In the genomic region with DNA sequence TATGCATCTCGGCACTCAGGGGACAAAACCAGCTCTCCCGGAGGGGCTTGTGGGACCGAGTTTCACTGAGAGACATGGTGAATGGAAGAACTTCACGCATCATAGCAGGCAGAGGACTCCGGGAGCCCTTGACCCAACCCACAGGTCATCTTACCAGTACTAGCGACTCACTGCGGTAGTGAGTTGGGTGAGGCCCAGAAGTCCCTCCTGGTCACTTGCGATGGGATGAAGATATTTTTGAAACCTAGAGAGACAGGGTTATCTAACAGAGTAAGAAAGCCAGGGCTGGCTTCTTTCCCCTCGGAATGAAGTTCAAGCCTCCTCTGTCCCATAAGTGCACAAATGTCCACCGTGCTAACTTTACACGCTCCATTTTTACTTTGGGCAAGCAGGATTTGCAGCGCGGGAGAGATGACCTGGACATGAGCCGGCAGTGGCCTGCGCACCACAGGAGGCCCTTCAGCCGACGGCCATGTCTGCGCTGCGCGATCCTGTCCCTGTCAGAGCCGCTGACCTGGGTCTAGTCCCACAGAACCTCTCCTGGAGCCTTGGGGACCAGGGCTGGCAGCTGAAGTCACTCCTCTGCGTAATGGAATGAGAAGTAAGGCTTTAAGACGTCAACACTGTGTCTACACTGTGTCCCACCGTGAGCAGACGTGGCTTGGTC, we compare ENCODE assay signal across 23 cellular contexts. TPM values are rescaled to one million over a fixed set of nuclear protein-coding genes. Genes with fewer than 3 reads are reported as not detected.
DNase-seq lines count a peak whose midpoint lies in the region; ATAC-seq and TF ChIP-seq lines count a peak whose summit lies in the region.
"Had no signal": no experiment of that assay in that cellular context is flagged by ENCODE, and none has a peak within 500 bp of the region (broad histone marks: within the 10 kb centered on the region; RNA-seq: fewer than 3 reads in every experiment).

No MANE protein-coding gene starts in this region.

- no peaks in the 10 kb centered on the region for H3K4me1 Mint-ChIP-seq in activated naive CD4-positive, alpha-beta T cell treated with anti-CD3 and anti-CD28 coated beads, Interleukin-2, amount 10 ng/mL, durations not matched to agents 7 days and 5 days
- H3K4me1 Mint-ChIP-seq in activated naive CD4-positive, alpha-beta T cell treated with anti-CD3 and anti-CD28 coated beads for 36 hours (ENCODE audit: low read depth) = no peaks in the 10 kb centered on the region
- H3K4me1 Mint-ChIP-seq: activated B cell treated with CpG ODN at 0.5 μM for 24 hours had no signal

- ATAC-seq in lower lobe of right lung = no peak
- no peak for ATAC-seq in sciatic nerve
- ATAC-seq: activated T-cell treated with anti-CD3 and anti-CD28 coated beads, Interleukin-2, amount 50 U/mL, for 4 hours; gastroesophageal sphincter had no signal

- H3K9me3 ChIP-seq in ascending aorta = no peaks in the 10 kb centered on the region
- no peaks in the 10 kb centered on the region for H3K9me3 ChIP-seq in lower lobe of right lung
- H3K9me3 ChIP-seq: gastroesophageal sphincter, ovary, right atrium auricular region, uterus had no signal

- H3K36me3 ChIP-seq in ascending aorta (peaks cover 0 to 7% of the 10 kb centered on the region in 2 donors), lower lobe of right lung (peaks cover 3% of the 10 kb centered on the region)
- H3K36me3 ChIP-seq: ovary, right atrium auricular region, uterus had no signal

- H3K4me3 ChIP-seq in ascending aorta (no peak overlapping the region), lower lobe of right lung (no peak overlapping the region)
- H3K4me3 ChIP-seq: gastroesophageal sphincter, hepatocyte, ovary, right atrium auricular region, uterus had no signal

- no peaks in the 10 kb centered on the region for H3K27me3 Mint-ChIP-seq in activated naive CD4-positive, alpha-beta T cell treated with anti-CD3 and anti-CD28 coated beads, Interleukin-2, amount 10 ng/mL, durations not matched to agents 7 days and 5 days
- no peaks in the 10 kb centered on the region for H3K27me3 Mint-ChIP-seq in activated naive CD4-positive, alpha-beta T cell treated with anti-CD3 and anti-CD28 coated beads for 36 hours (ENCODE audit: low read depth)
- H3K27me3 Mint-ChIP-seq: activated B cell treated with CpG ODN at 0.5 μM for 24 hours; CD4-positive, alpha-beta T cell had no signal

- no peaks in the 10 kb centered on the region for H3K27me3 ChIP-seq in ascending aorta
- no peaks in the 10 kb centered on the region for H3K27me3 ChIP-seq in lower lobe of right lung (ENCODE audit: low read depth)
- H3K27me3 ChIP-seq: gastroesophageal sphincter, hepatocyte, ovary, right atrium auricular region, uterus had no signal

- H3K4me1 ChIP-seq in ascending aorta (peaks cover 6 to 22% of the 10 kb centered on the region in 2 donors), lower lobe of right lung (no peaks in the 10 kb centered on the region)
- H3K4me1 ChIP-seq: uterus had no signal

- no peak for TF ChIP-seq CTCF in ascending aorta (IDR thresholded peaks at IDR 0.05)
- no peak for TF ChIP-seq CTCF in lower lobe of right lung (IDR thresholded peaks at IDR 0.05)

- no peaks in the 10 kb centered on the region for H3K9me3 Mint-ChIP-seq in activated naive CD4-positive, alpha-beta T cell treated with anti-CD3 and anti-CD28 coated beads, Interleukin-2, amount 10 ng/mL, durations not matched to agents 7 days and 5 days
- no peaks in the 10 kb centered on the region for H3K9me3 Mint-ChIP-seq in activated naive CD4-positive, alpha-beta T cell treated with anti-CD3 and anti-CD28 coated beads for 36 hours
- H3K9me3 Mint-ChIP-seq: activated B cell treated with CpG ODN at 0.5 μM for 24 hours; activated T-cell treated with anti-CD3 and anti-CD28 coated beads, Interleukin-2, amount 50 U/mL, for 4 hours; CD4-positive, alpha-beta T cell had no signal

- H3K4me3 Mint-ChIP-seq in activated naive CD4-positive, alpha-beta T cell treated with anti-CD3 and anti-CD28 coated beads, Interleukin-2, amount 10 ng/mL, durations not matched to agents 7 days and 5 days = no peak overlapping the region
- H3K4me3 Mint-ChIP-seq in activated naive CD4-positive, alpha-beta T cell treated with anti-CD3 and anti-CD28 coated beads for 36 hours = no peak overlapping the region
- H3K4me3 Mint-ChIP-seq: activated B cell treated with CpG ODN at 0.5 μM for 24 hours; activated T-cell treated with anti-CD3 and anti-CD28 coated beads, Interleukin-2, amount 50 U/mL, for 4 hours; CD4-positive, alpha-beta T cell had no signal

- DNase-seq in activated naive CD4-positive, alpha-beta T cell treated with anti-CD3 and anti-CD28 coated beads, Interleukin-2, amount 10 ng/mL, durations not matched to agents 7 days and 5 days = no peak
- DNase-seq in activated naive CD4-positive, alpha-beta T cell treated with anti-CD3 and anti-CD28 coated beads for 36 hours = no peak
- DNase-seq in ascending aorta (ENCODE audit: low spot score in 2 of 2) (peak in 1 of 2 donors; percentile 58), lower lobe of right lung (peak; percentile 37), sciatic nerve (ENCODE audit: low spot score) (peak; percentile 49), NCI-H748 (lab: John Stamatoyannopoulos, UW; ENCODE audit: unreplicated experiment) (no peak), NCI-H1694 treated with DMSO at 0.1 percent for 48 hours (lab: John Stamatoyannopoulos, UW) (no peak), AG08396 (ENCODE audit: low spot score) (no peak)
- DNase-seq: 8988T; activated B cell treated with CpG ODN at 0.5 μM for 24 hours; activated T-cell treated with anti-CD3 and anti-CD28 coated beads, Interleukin-2, amount 50 U/mL, for 4 hours; CD4-positive, alpha-beta T cell; mesenchymal stem cell; NCI-H146; NCI-H446 treated with DMSO at 0.1 percent for 48 hours; ovary; RPMI8226; stimulated activated CD4-positive, alpha-beta T cell treated with anti-CD3 and anti-CD28 coated beads, Interleukin-1b, Interleukin-23, amount 100 ng/mL, for 48 hours; stimulated activated naive CD4-positive, alpha-beta T cell treated with Interleukin-2 at 50 U/mL for 16 hours had no signal

- H3K27ac ChIP-seq in ascending aorta (peak overlapping the region; percentile 45 to 62), lower lobe of right lung (no peak overlapping the region)
- H3K27ac ChIP-seq: gastroesophageal sphincter, hepatocyte, right atrium auricular region had no signal

- H3K27ac Mint-ChIP-seq in activated naive CD4-positive, alpha-beta T cell treated with anti-CD3 and anti-CD28 coated beads, Interleukin-2, amount 10 ng/mL, durations not matched to agents 7 days and 5 days = peak overlapping the region; percentile 7
- no peak overlapping the region for H3K27ac Mint-ChIP-seq in activated naive CD4-positive, alpha-beta T cell treated with anti-CD3 and anti-CD28 coated beads for 36 hours
- H3K27ac Mint-ChIP-seq: activated B cell treated with CpG ODN at 0.5 μM for 24 hours; CD4-positive, alpha-beta T cell had no signal

- intact Hi-C loops in activated naive CD4-positive, alpha-beta T cell treated with anti-CD3 and anti-CD28 coated beads for 36 hours (cut with micrococcal nuclease) = no loop called here
- intact Hi-C loops in ascending aorta (cut with DNase I) (no loop called here), lower lobe of right lung (cut with DNase I) (no loop called here), sciatic nerve (cut with DNase I) (no loop called here)

- CTCF ChIA-PET in activated naive CD4-positive, alpha-beta T cell treated with anti-CD3 and anti-CD28 coated beads, Interleukin-2, amount 10 ng/mL, durations not matched to agents 7 days and 5 days (lab: Charles Lee) = no interaction called here
- CTCF ChIA-PET in activated naive CD4-positive, alpha-beta T cell treated with anti-CD3 and anti-CD28 coated beads for 36 hours (lab: Charles Lee) = no interaction called here

- H3K36me3 Mint-ChIP-seq in activated naive CD4-positive, alpha-beta T cell treated with anti-CD3 and anti-CD28 coated beads, Interleukin-2, amount 10 ng/mL, durations not matched to agents 7 days and 5 days = peaks cover 3% of the 10 kb centered on the region
- H3K36me3 Mint-ChIP-seq in activated naive CD4-positive, alpha-beta T cell treated with anti-CD3 and anti-CD28 coated beads for 36 hours (ENCODE audit: low read depth) = peaks cover 8% of the 10 kb centered on the region

RNA-seq across cellular contexts. Expression of gene ADI1, which starts 29.7 kb away (rescaled TPM):
- 10 to 100 TPM; 45.6 to 49.8 TPM for total RNA-seq in activated naive CD4-positive, alpha-beta T cell treated with anti-CD3 and anti-CD28 coated beads for 36 hours
- 40.9 TPM for total RNA-seq in ascending aorta
- 60.2 TPM for total RNA-seq in lower lobe of right lung
- 52.9 TPM for total RNA-seq in sciatic nerve

Comparison
In these comparisons a context has a peak if more than half of its experiments do, and no peak if none do; other contexts are left out.
1. DNase-seq: peak in lower lobe of right lung (single experiment) and sciatic nerve (single experiment); none in activated naive CD4-positive, alpha-beta T cell treated with anti-CD3 and anti-CD28 coated beads, Interleukin-2, amount 10 ng/mL, durations not matched to agents 7 days and 5 days (single experiment), activated naive CD4-positive, alpha-beta T cell treated with anti-CD3 and anti-CD28 coated beads for 36 hours (single experiment), NCI-H748 (single experiment), NCI-H1694 treated with DMSO at 0.1 percent for 48 hours (single experiment) and AG08396 (single experiment).